In genomic region chr13:112867301-112867711, GRCh38 we compare ENCODE assay signal across 17 cellular contexts.
"Had no signal": no experiment of that assay in that cellular context is flagged by ENCODE, and none has a peak within 500 bp of the region (broad histone marks: within the 10 kb centered on the region; RNA-seq: fewer than 3 reads in every experiment).

No MANE protein-coding gene starts in this region.

- DNase-seq: activated CD8-positive, alpha-beta memory T cell treated with anti-CD3 and anti-CD28 coated beads, Interleukin-2, amount 50 U/mL, for 4 hours; activated T-cell treated with anti-CD3 and anti-CD28 coated beads, Interleukin-2, amount 50 U/mL, for 4 hours; cortex of kidney; heart right ventricle; occipital lobe; stimulated activated CD4-positive, alpha-beta T cell treated with anti-CD3 and anti-CD28 coated beads, Interleukin-12 subunit alpha, Interleukin-12 subunit beta, amount 100 ng/mL, for 4 hours; stimulated activated CD4-positive, alpha-beta T cell treated with anti-CD3 and anti-CD28 coated beads, Interleukin-4, amount 100 ng/mL, for 4 hours; stimulated activated naive CD8-positive, alpha-beta T cell treated with anti-CD3 and anti-CD28 coated beads, Interleukin-15, Interleukin-2, amounts not matched to agents 100 U/mL and 50 U/mL, for 24 hours; T-helper 1 cell; tibial artery had no signal

- H3K36me3 ChIP-seq: SJSA1 had no signal

- H3K9me3 Mint-ChIP-seq: activated naive CD4-positive, alpha-beta T cell treated with anti-CD3 and anti-CD28 coated beads, Interleukin-2, amount 50 U/mL, for 72 hours; activated T-cell treated with anti-CD3 and anti-CD28 coated beads, Interleukin-2, amount 50 U/mL, for 4 hours; neural crest cell had no signal

- H3K27me3 ChIP-seq: heart right ventricle, left lung, SJSA1, tibial artery had no signal

- H3K9me3 ChIP-seq: heart right ventricle, left lung, mucosa of descending colon, SJSA1, tibial artery had no signal

- H3K4me1 Mint-ChIP-seq: neural crest cell had no signal

- H3K4me3 Mint-ChIP-seq: activated T-cell treated with anti-CD3 and anti-CD28 coated beads, Interleukin-2, amount 50 U/mL, for 4 hours; endodermal cell; neural crest cell had no signal

- H3K27ac Mint-ChIP-seq: activated naive CD4-positive, alpha-beta T cell treated with anti-CD3 and anti-CD28 coated beads, Interleukin-2, amount 50 U/mL, for 72 hours; endodermal cell had no signal

- ATAC-seq: activated naive CD4-positive, alpha-beta T cell treated with anti-CD3 and anti-CD28 coated beads, Interleukin-2, amount 50 U/mL, for 72 hours; activated T-cell treated with anti-CD3 and anti-CD28 coated beads, Interleukin-2, amount 50 U/mL, for 4 hours; heart right ventricle; left lung; mucosa of descending colon; stimulated activated naive CD8-positive, alpha-beta T cell treated with anti-CD3 and anti-CD28 coated beads, Interleukin-15, Interleukin-2, amounts not matched to agents 100 U/mL and 50 U/mL, for 24 hours had no signal

- H3K27ac ChIP-seq: epithelial cell of prostate, heart right ventricle, left lung, SJSA1, tibial artery had no signal

- H3K4me1 ChIP-seq: left lung, SJSA1, tibial artery had no signal

- H3K4me3 ChIP-seq: heart right ventricle, left lung, mucosa of descending colon, SJSA1, tibial artery had no signal
